9 cellular contexts compared by ENCODE assay signal in genomic region chr10:71621783-71622526, GRCh38.
DNase-seq lines count a peak whose midpoint lies in the region; ATAC-seq and TF ChIP-seq lines count a peak whose summit lies in the region.
"Had no signal": no experiment of that assay in that cellular context is flagged by ENCODE, and none has a peak within 500 bp of the region (broad histone marks: within the 10 kb centered on the region; RNA-seq: fewer than 3 reads in every experiment).

No MANE protein-coding gene starts in this region.

- no peak overlapping the region for H3K4me3 ChIP-seq in body of pancreas
- H3K4me3 ChIP-seq in iPS-20b (ENCODE audit: low read length): peak overlapping the region; percentile 42
- H3K4me3 ChIP-seq in subcutaneous abdominal adipose tissue (ENCODE audit: low read depth in 1 of 5, low read length in 5 of 5): no peak overlapping the region
- H3K4me3 ChIP-seq: skin epidermis had no signal

- H3K9ac ChIP-seq in iPS-20b (ENCODE audit: low read depth, low read length) (peak overlapping the region; percentile 18; the same call in 1 of the 2 replicates), subcutaneous abdominal adipose tissue (ENCODE audit: low read length in 5 of 5) (peak overlapping the region in 1 of 5 donors; percentile 1)

- TF ChIP-seq CTCF in body of pancreas (IDR thresholded peaks at IDR 0.05): no peak

- no peaks in the 10 kb centered on the region for H3K27me3 ChIP-seq in body of pancreas
- H3K27me3 ChIP-seq in iPS-20b (ENCODE audit: insufficient read depth, low read length): peaks cover 7% of the 10 kb centered on the region; the same call in 1 of the 2 replicates
- no peaks in the 10 kb centered on the region for H3K27me3 ChIP-seq in subcutaneous abdominal adipose tissue (ENCODE audit: control insufficient read depth in 5 of 5, insufficient read depth in 4 of 5, low read length in 5 of 5)

- H3K36me3 ChIP-seq in body of pancreas (replicated peaks in 1 of 2; ENCODE audit: insufficient read depth in 1 of 2, low read depth in 2 of 2) (no peaks in the 10 kb centered on the region), iPS-20b (ENCODE audit: insufficient read depth, low read depth, low read length) (no peaks in the 10 kb centered on the region), subcutaneous abdominal adipose tissue (ENCODE audit: control insufficient read depth in 5 of 5, insufficient read depth in 5 of 5, low read length in 5 of 5) (peaks cover 0 to 4% (median 3%) of the 10 kb centered on the region in 5 donors)

- no peak for TF ChIP-seq POLR2A in body of pancreas (IDR thresholded peaks at IDR 0.05)

- H3K4me1 ChIP-seq in body of pancreas (peaks cover 16% of the 10 kb centered on the region), iPS-20b (ENCODE audit: insufficient read depth, low read length) (peaks cover 45% of the 10 kb centered on the region), subcutaneous abdominal adipose tissue (ENCODE audit: control insufficient read depth in 5 of 5, insufficient read depth in 5 of 5, low read length in 5 of 5) (peaks cover 16 to 47% (median 46%) of the 10 kb centered on the region in 5 donors)

- H3K9me3 ChIP-seq in body of pancreas (no peaks in the 10 kb centered on the region), iPS-20b (ENCODE audit: insufficient read depth, low read depth, low read length) (0 out of 2 replicates have a peak, but pooled peaks cover 3% of the 10 kb centered on the region), subcutaneous abdominal adipose tissue (ENCODE audit: control insufficient read depth in 5 of 5, low read length in 5 of 5) (no peaks in the 10 kb centered on the region)

- peak; percentile 55 for DNase-seq in HK-2 (ENCODE audit: unreplicated experiment)
- DNase-seq in body of pancreas: peak; percentile 24 to 55 (median 41)
- no peak for DNase-seq in OCI-M1 (lab: John Stamatoyannopoulos, UW)
- DNase-seq in NCI-H1930 (lab: John Stamatoyannopoulos, UW): no peak
- no peak for DNase-seq in DMS79 treated with DMSO at 0.1 percent for 48 hours (lab: John Stamatoyannopoulos, UW)

- 50 to 67% methylated on average over 11 of the region's 11 CpGs for WGBS in body of pancreas, 2 donors

- H3K27ac ChIP-seq in body of pancreas (peak overlapping the region; percentile 25 to 49 (median 32)), iPS-20b (ENCODE audit: low read length) (no peak overlapping the region), subcutaneous abdominal adipose tissue (ENCODE audit: low read depth, low read length) (peak overlapping the region; percentile 84)

- ATAC-seq in body of pancreas (peak; percentile 79), HG02798 (IDR thresholded peaks at IDR 0.05; ENCODE audit: poor library complexity, unreplicated experiment) (no peak)

- intact Hi-C loops in body of pancreas (cut with DNase I): no loop called here

Comparison
In these comparisons a context has a peak if more than half of its experiments do, and no peak if none do; other contexts are left out.
1. DNase-seq: peak in HK-2 (single experiment) and body of pancreas (4 of 4); none in OCI-M1 (single experiment), NCI-H1930 (0 of 2) and DMS79 treated with DMSO at 0.1 percent for 48 hours (single experiment).